ENCODE assay signal across 7 cellular contexts in genomic region chr12:53287741-53288216, GRCh38. TPM values are rescaled to one million over a fixed set of nuclear protein-coding genes. Genes with fewer than 3 reads are reported as not detected.
A peak's percentile ranks its signal among the peaks of the same experiment; 100 is the strongest.
DNase-seq lines count a peak whose midpoint lies in the region; ATAC-seq and TF ChIP-seq lines count a peak whose summit lies in the region.

No MANE protein-coding gene starts in this region.

- no peaks in the 10 kb centered on the region for H3K4me1 ChIP-seq in liver (ENCODE audit: control insufficient read depth in 4 of 4, insufficient read depth in 4 of 4, low read length in 3 of 4)

- no peaks in the 10 kb centered on the region for H3K27me3 Mint-ChIP-seq in activated CD4-positive, alpha-beta T cell treated with anti-CD3 and anti-CD28 coated beads, Interleukin-2, amount 10 ng/mL, durations not matched to agents 24 days and 14 days

- no peak overlapping the region for H3K27ac ChIP-seq in coronary artery
- no peak overlapping the region for H3K27ac ChIP-seq in liver (ENCODE audit: low read depth in 1 of 2, low read length in 2 of 2)

- no peaks in the 10 kb centered on the region for H3K9me3 ChIP-seq in liver (ENCODE audit: control insufficient read depth in 4 of 4, low read length in 3 of 4)

- no peak overlapping the region for H3K9ac ChIP-seq in liver (ENCODE audit: low read depth in 1 of 2, low read length in 2 of 2)

- WGBS in liver = 85% methylated on average over 11 of the region's 11 CpGs

- H3K4me3 ChIP-seq in coronary artery = no peak overlapping the region
- H3K4me3 ChIP-seq in liver (ENCODE audit: low read depth in 1 of 3, low read length in 3 of 3) = no peak overlapping the region

- peaks cover 0 to 10% (median 4%) of the 10 kb centered on the region in 4 donors for H3K36me3 ChIP-seq in liver (ENCODE audit: control insufficient read depth in 4 of 4, insufficient read depth in 3 of 4, low read depth in 1 of 4, low read length in 3 of 4)

- peak; percentile 11 for DNase-seq in NCI-H1105 treated with DMSO at 0.1 percent for 48 hours (lab: John Stamatoyannopoulos, UW)
- peak; percentile 90 for DNase-seq in activated CD4-positive, alpha-beta T cell treated with anti-CD3 and anti-CD28 coated beads, Interleukin-2, amount 10 ng/mL, durations not matched to agents 24 days and 14 days
- no peak for DNase-seq in coronary artery (ENCODE audit: low spot score)
- DNase-seq in stimulated activated CD8-positive, alpha-beta memory T cell treated with anti-CD3 and anti-CD28 coated beads, Interleukin-15, amount 100 ng/mL, for 1 hour (ENCODE audit: low read depth) = peak; percentile 59

- H3K36me3 Mint-ChIP-seq in activated CD4-positive, alpha-beta T cell treated with anti-CD3 and anti-CD28 coated beads, Interleukin-2, amount 10 ng/mL, durations not matched to agents 24 days and 14 days (ENCODE audit: low read depth) = peaks cover 62% of the 10 kb centered on the region

- intact Hi-C loops in activated CD4-positive, alpha-beta T cell treated with anti-CD3 and anti-CD28 coated beads, Interleukin-2, amount 10 ng/mL, durations not matched to agents 24 days and 14 days (cut with micrococcal nuclease) = loop anchor here (1.0 kb wide), 2 partner anchors 74 to 128 kb away; no protein-coding TSS in a partner anchor

- peak; percentile 85 to 93 for TF ChIP-seq RAD21 in liver (IDR thresholded peaks at IDR 0.05)

- H3K27me3 ChIP-seq in liver (ENCODE audit: control insufficient read depth in 4 of 4, insufficient read depth in 4 of 4, low read length in 3 of 4) = no peaks in the 10 kb centered on the region

- peak; percentile 79 for TF ChIP-seq CTCF in GM12872 (IDR thresholded peaks at IDR 0.05; ENCODE audit: insufficient read depth, low read depth, low read length)
- TF ChIP-seq CTCF in coronary artery (IDR thresholded peaks at IDR 0.05) = peak; percentile 33
- peak; percentile 70 for TF ChIP-seq CTCF in liver (IDR thresholded peaks at IDR 0.05; ENCODE audit: low read depth, low read length, missing input control)

- no peak overlapping the region for H3K4me3 Mint-ChIP-seq in activated CD4-positive, alpha-beta T cell treated with anti-CD3 and anti-CD28 coated beads, Interleukin-2, amount 10 ng/mL, durations not matched to agents 24 days and 14 days

- ATAC-seq in GM21825 (IDR thresholded peaks at IDR 0.05; ENCODE audit: unreplicated experiment) = no peak

- peaks cover 9% of the 10 kb centered on the region for H3K4me1 Mint-ChIP-seq in activated CD4-positive, alpha-beta T cell treated with anti-CD3 and anti-CD28 coated beads, Interleukin-2, amount 10 ng/mL, durations not matched to agents 24 days and 14 days

- no peaks in the 10 kb centered on the region for H3K9me3 Mint-ChIP-seq in activated CD4-positive, alpha-beta T cell treated with anti-CD3 and anti-CD28 coated beads, Interleukin-2, amount 10 ng/mL, durations not matched to agents 24 days and 14 days

- H3K27ac Mint-ChIP-seq in activated CD4-positive, alpha-beta T cell treated with anti-CD3 and anti-CD28 coated beads, Interleukin-2, amount 10 ng/mL, durations not matched to agents 24 days and 14 days = peak overlapping the region; percentile 47

TF ChIP-seq in liver, 16 proteins besides CTCF, POLR2A, EP300 and RAD21:
- peak; percentile 21 for TF ChIP-seq NR2F2 (IDR thresholded peaks at IDR 0.05)
- TF ChIP-seq ZBTB33 (IDR thresholded peaks at IDR 0.05) = no peak
- TF ChIP-seq REST (IDR thresholded peaks at IDR 0.05) = no peak
- no peak for TF ChIP-seq HNF4A (conservative IDR thresholded peaks at IDR 0.05)

RNA-seq across cellular contexts. Expression of gene PFDN5, which starts 7.6 kb away (rescaled TPM):
- 319 and 342 TPM in 2 replicates for total RNA-seq in activated CD4-positive, alpha-beta T cell treated with anti-CD3 and anti-CD28 coated beads, Interleukin-2, amount 10 ng/mL, durations not matched to agents 24 days and 14 days
- total RNA-seq in liver = 100 to 1,000 TPM; 118 to 176 TPM
- polyA plus RNA-seq in liver = 100 to 1,000 TPM; 237 to 245 TPM

RNA-seq across cellular contexts. Expression of gene MYG1, which starts 11.7 kb away (rescaled TPM):
- total RNA-seq in activated CD4-positive, alpha-beta T cell treated with anti-CD3 and anti-CD28 coated beads, Interleukin-2, amount 10 ng/mL, durations not matched to agents 24 days and 14 days = 104 and 108 TPM in 2 replicates
- total RNA-seq in liver = 10 to 100 TPM; 15.0 to 18.8 TPM
- polyA plus RNA-seq in liver = 10 to 100 TPM; 19.8 to 28.0 TPM

RNA-seq across cellular contexts. Expression of gene ESPL1, which starts 19.7 kb away (rescaled TPM):
- 71.8 and 76.7 TPM in 2 replicates for total RNA-seq in activated CD4-positive, alpha-beta T cell treated with anti-CD3 and anti-CD28 coated beads, Interleukin-2, amount 10 ng/mL, durations not matched to agents 24 days and 14 days
- total RNA-seq in liver = 10 to 100 TPM in 1 of 2 donors, 1 to 10 TPM in 1; 3.4 to 19.3 TPM
- 1 to 10 TPM; 2.8 to 3.9 TPM for polyA plus RNA-seq in liver

RNA-seq across cellular contexts. Expression of gene AAAS, which starts 33.6 kb away (rescaled TPM):
- total RNA-seq in activated CD4-positive, alpha-beta T cell treated with anti-CD3 and anti-CD28 coated beads, Interleukin-2, amount 10 ng/mL, durations not matched to agents 24 days and 14 days = 86.7 and 91.1 TPM in 2 replicates
- total RNA-seq in liver = 10 to 100 TPM; 25.4 to 37.0 TPM
- polyA plus RNA-seq in liver = 10 to 100 TPM; 17.3 to 18.8 TPM

RNA-seq across cellular contexts. Expression of gene SP7, which starts 48.4 kb away (rescaled TPM):
- total RNA-seq in activated CD4-positive, alpha-beta T cell treated with anti-CD3 and anti-CD28 coated beads, Interleukin-2, amount 10 ng/mL, durations not matched to agents 24 days and 14 days = not detected in 2 replicates
- total RNA-seq in liver = not detected
- not detected for polyA plus RNA-seq in liver
